ENCODE assay signal across 36 cellular contexts in genomic region chr22:25196326-25196725, GRCh38. TPM values are rescaled to one million over a fixed set of nuclear protein-coding genes. Genes with fewer than 3 reads are reported as not detected.
DNase-seq lines count a peak whose midpoint lies in the region; ATAC-seq and TF ChIP-seq lines count a peak whose summit lies in the region.
"Had no signal": no experiment of that assay in that cellular context is flagged by ENCODE, and none has a peak within 500 bp of the region (broad histone marks: within the 10 kb centered on the region; RNA-seq: fewer than 3 reads in every experiment).

No MANE protein-coding gene starts in this region.

- no peaks in the 10 kb centered on the region for H3K9me3 Mint-ChIP-seq in activated naive CD4-positive, alpha-beta T cell treated with anti-CD3 and anti-CD28 coated beads, Interleukin-2, amount 50 U/mL, for 72 hours
- H3K9me3 Mint-ChIP-seq in neural progenitor cell, result no peaks in the 10 kb centered on the region
- H3K9me3 Mint-ChIP-seq: CD14-positive monocyte; CD4-positive, alpha-beta T cell; CD4-positive, CD25-positive, alpha-beta regulatory T cell; CD8-positive, alpha-beta memory T cell; CD8-positive, alpha-beta T cell had no signal

- peaks cover 15% of the 10 kb centered on the region for H3F3A ChIP-seq in neural progenitor cell (ENCODE audit: low read depth)

- intact Hi-C loops in thyroid gland (cut with DNase I), result no loop called here

- H3K4me3 ChIP-seq in neural progenitor cell, result no peak overlapping the region
- no peak overlapping the region for H3K4me3 ChIP-seq in thyroid gland (replicated peaks in 1 of 3)
- H3K4me3 ChIP-seq: A549; BLaER1; BLaER1 treated with 17β-estradiol and CSF1 and Interleukin-3, amounts not matched to agents 10 nM and 100 nM had no signal

- DNase-seq in activated naive CD4-positive, alpha-beta T cell treated with anti-CD3 and anti-CD28 coated beads, Interleukin-2, amount 50 U/mL, for 72 hours (ENCODE audit: low spot score in 2 of 2), result no peak
- no peak for DNase-seq in activated naive CD4-positive, alpha-beta T cell treated with anti-CD3 and anti-CD28 coated beads, Interleukin-2, amount 50 U/mL, for 16 hours
- DNase-seq in neural progenitor cell (ENCODE audit: low spot score) (no peak), thyroid gland (peak; percentile 61 to 63), NCI-H510A (lab: John Stamatoyannopoulos, UW) (no peak)
- DNase-seq: 8988T; ACHN; AML-193; BE2C; C1 segment of cervical spinal cord; Caco-2; Calu3; CD4-positive, alpha-beta memory T cell; CD4-positive, alpha-beta T cell; CD4-positive, CD25-positive, alpha-beta regulatory T cell; CD8-positive, alpha-beta memory T cell; CD8-positive, alpha-beta T cell; COR-L47; DMS 273 treated with DMSO at 0.1 percent for 48 hours; DMS153; DMS53; DMS79; DMS79 treated with DMSO at 0.1 percent for 48 hours; DND-41; EL had no signal

- H3K4me1 ChIP-seq in neural progenitor cell, result peaks cover 20% of the 10 kb centered on the region
- H3K4me1 ChIP-seq in thyroid gland, result peaks cover 35 to 39% of the 10 kb centered on the region in 2 donors
- H3K4me1 ChIP-seq: A549, BE2C, Caco-2 had no signal

- no peak overlapping the region for H3K4me3 Mint-ChIP-seq in neural progenitor cell
- H3K4me3 Mint-ChIP-seq: B cell; CD14-positive monocyte; CD4-positive, alpha-beta memory T cell; CD4-positive, alpha-beta T cell; CD4-positive, CD25-positive, alpha-beta regulatory T cell; CD8-positive, alpha-beta memory T cell; CD8-positive, alpha-beta T cell had no signal

- TF ChIP-seq CTCF in neural progenitor cell (IDR thresholded peaks at IDR 0.05) (no peak), thyroid gland (IDR thresholded peaks at IDR 0.05) (no peak)

- no peak for ATAC-seq in activated naive CD4-positive, alpha-beta T cell treated with anti-CD3 and anti-CD28 coated beads, Interleukin-2, amount 50 U/mL, for 72 hours
- ATAC-seq in HG03175 (IDR thresholded peaks at IDR 0.05; ENCODE audit: unreplicated experiment), result no peak
- ATAC-seq: A549; CD8-positive, alpha-beta T cell had no signal

- H3K27ac Mint-ChIP-seq in activated naive CD4-positive, alpha-beta T cell treated with anti-CD3 and anti-CD28 coated beads, Interleukin-2, amount 50 U/mL, for 72 hours, result peak overlapping the region; percentile 43 to 48
- H3K27ac Mint-ChIP-seq in neural progenitor cell, result no peak overlapping the region
- H3K27ac Mint-ChIP-seq: B cell; CD14-positive monocyte; CD4-positive, alpha-beta T cell; CD4-positive, CD25-positive, alpha-beta regulatory T cell; CD8-positive, alpha-beta T cell had no signal

- H3K9me3 ChIP-seq in neural progenitor cell (ENCODE audit: low read depth) (no peaks in the 10 kb centered on the region), thyroid gland (no peaks in the 10 kb centered on the region)
- H3K9me3 ChIP-seq: A549; BE2C; BLaER1; BLaER1 treated with 17β-estradiol and CSF1 and Interleukin-3, amounts not matched to agents 10 nM and 100 nM; Caco-2 had no signal

- H3K27me3 ChIP-seq in neural progenitor cell (no peaks in the 10 kb centered on the region), thyroid gland (no peaks in the 10 kb centered on the region)
- H3K27me3 ChIP-seq: BE2C; BLaER1; BLaER1 treated with 17β-estradiol and CSF1 and Interleukin-3, amounts not matched to agents 10 nM and 100 nM had no signal

- H2AFZ ChIP-seq in neural progenitor cell (replicated peaks), result no peak overlapping the region

- 62 to 70% methylated on average over 5 of the region's 5 CpGs for WGBS in thyroid gland, 2 donors

- H3K27ac ChIP-seq in neural progenitor cell (no peak overlapping the region), thyroid gland (peak overlapping the region; percentile 43 to 56 (median 56))
- H3K27ac ChIP-seq: 22Rv1; A549; BLaER1; BLaER1 treated with 17β-estradiol and CSF1 and Interleukin-3, amounts not matched to agents 10 nM and 100 nM; C4-2B had no signal

- H3K4me1 Mint-ChIP-seq in neural progenitor cell, result peaks cover 31% of the 10 kb centered on the region
- H3K4me1 Mint-ChIP-seq: B cell; CD14-positive monocyte; CD4-positive, CD25-positive, alpha-beta regulatory T cell; CD8-positive, alpha-beta memory T cell had no signal

- H3K4me2 ChIP-seq in neural progenitor cell, result peak overlapping the region; percentile 50
- H3K4me2 ChIP-seq: A549; BLaER1; BLaER1 treated with 17β-estradiol and CSF1 and Interleukin-3, amounts not matched to agents 10 nM and 100 nM had no signal

- H3K27me3 Mint-ChIP-seq in neural progenitor cell (ENCODE audit: insufficient read depth, low read depth), result peaks cover 2% of the 10 kb centered on the region
- H3K27me3 Mint-ChIP-seq: CD4-positive, alpha-beta memory T cell; CD4-positive, alpha-beta T cell; CD4-positive, CD25-positive, alpha-beta regulatory T cell; CD8-positive, alpha-beta memory T cell had no signal

- no peaks in the 10 kb centered on the region for H3K36me3 Mint-ChIP-seq in activated naive CD4-positive, alpha-beta T cell treated with anti-CD3 and anti-CD28 coated beads, Interleukin-2, amount 50 U/mL, for 72 hours
- H3K36me3 Mint-ChIP-seq in neural progenitor cell, result peaks cover 4% of the 10 kb centered on the region
- H3K36me3 Mint-ChIP-seq: CD14-positive monocyte; CD4-positive, CD25-positive, alpha-beta regulatory T cell had no signal

- H3K79me2 ChIP-seq in neural progenitor cell (ENCODE audit: low read depth), result no peaks in the 10 kb centered on the region

- no peak for TF ChIP-seq POLR2A in thyroid gland (IDR thresholded peaks at IDR 0.05)

- H3K9ac ChIP-seq in neural progenitor cell, result no peak overlapping the region
- H3K9ac ChIP-seq: BLaER1; BLaER1 treated with 17β-estradiol and CSF1 and Interleukin-3, amounts not matched to agents 10 nM and 100 nM had no signal

- no peaks in the 10 kb centered on the region for H3K36me3 ChIP-seq in neural progenitor cell
- H3K36me3 ChIP-seq in thyroid gland, result peaks cover 0 to 23% of the 10 kb centered on the region in 2 donors
- H3K36me3 ChIP-seq: BE2C; BLaER1; BLaER1 treated with 17β-estradiol and CSF1 and Interleukin-3, amounts not matched to agents 10 nM and 100 nM had no signal

- H4K20me1 ChIP-seq in neural progenitor cell (ENCODE audit: low read depth), result peaks cover 68% of the 10 kb centered on the region

RNA-seq across cellular contexts. Expression of gene CRYBB3, which starts 3.3 kb away (rescaled TPM):
- total RNA-seq in activated naive CD4-positive, alpha-beta T cell treated with anti-CD3 and anti-CD28 coated beads, Interleukin-2, amount 50 U/mL, for 72 hours, result under 1 TPM in 1 of 2 donors, not detected in 1; 0.80 TPM
- total RNA-seq in neural progenitor cell (ENCODE audit: low replicate concordance) (0.19 TPM in 1 of 2 replicates, not detected in the other), thyroid gland (not detected)
- total RNA-seq: A172; A673; B cell; Caco-2; CD4-positive, alpha-beta memory T cell; CD4-positive, alpha-beta T cell; CD4-positive, CD25-positive, alpha-beta regulatory T cell; CD8-positive, alpha-beta T cell; Daoy had no signal

RNA-seq across cellular contexts. Expression of gene CRYBB2, which starts 23.1 kb away (rescaled TPM):
- not detected for total RNA-seq in activated naive CD4-positive, alpha-beta T cell treated with anti-CD3 and anti-CD28 coated beads, Interleukin-2, amount 50 U/mL, for 72 hours
- 0.65 TPM in 1 of 2 replicates, not detected in the other for total RNA-seq in neural progenitor cell (ENCODE audit: low replicate concordance)
- total RNA-seq in thyroid gland, result under 1 TPM in 1 of 4 donors, not detected in 3; 0.45 TPM
- total RNA-seq: A172; A673; B cell; Caco-2; CD4-positive, alpha-beta memory T cell; CD4-positive, alpha-beta T cell; CD4-positive, CD25-positive, alpha-beta regulatory T cell; CD8-positive, alpha-beta memory T cell; CD8-positive, alpha-beta T cell; Daoy had no signal

Comparison
In these comparisons a context has a peak if more than half of its experiments do, and no peak if none do; other contexts are left out.
1. DNase-seq: peak in thyroid gland (2 of 2); none in activated naive CD4-positive, alpha-beta T cell treated with anti-CD3 and anti-CD28 coated beads, Interleukin-2, amount 50 U/mL, for 72 hours (0 of 2), activated naive CD4-positive, alpha-beta T cell treated with anti-CD3 and anti-CD28 coated beads, Interleukin-2, amount 50 U/mL, for 16 hours (single experiment), neural progenitor cell (single experiment) and NCI-H510A (single experiment).